Comparison of ENCODE assay signal across 8 cellular contexts in genomic region chr18:54358495-54358793, GRCh38.
A peak's percentile ranks its signal among the peaks of the same experiment; 100 is the strongest.
DNase-seq lines count a peak whose midpoint lies in the region; ATAC-seq and TF ChIP-seq lines count a peak whose summit lies in the region.

No MANE protein-coding gene starts in this region.

- peaks cover 31% of the 10 kb centered on the region for H3K36me3 Mint-ChIP-seq in nephron progenitor cell (ENCODE audit: low read depth)

- ATAC-seq in HG02588 (IDR thresholded peaks at IDR 0.05; ENCODE audit: unreplicated experiment) (peak; percentile 14), HG03469 (IDR thresholded peaks at IDR 0.05; ENCODE audit: unreplicated experiment) (no peak)

- H3K27ac Mint-ChIP-seq in nephron progenitor cell = peak overlapping the region; percentile 99

- POLR2A ChIA-PET in RWPE1 (lab: Yijun Ruan, JAX; ENCODE audit: low non-redundant PET) = no interaction called here

- peaks cover 24% of the 10 kb centered on the region for H3K4me1 Mint-ChIP-seq in nephron progenitor cell

- DNase-seq in NK-92 treated with Interleukin-12 subunit alpha and Interleukin-12 subunit beta, amount 100 ng/mL, for 24 hours (lab: John Stamatoyannopoulos, UW) = peak; percentile 37
- DNase-seq in NK-92 (lab: John Stamatoyannopoulos, UW; ENCODE audit: unreplicated experiment) = no peak
- DNase-seq in RWPE1 (ENCODE audit: low spot score) = no peak
- DNase-seq in fibroblast of gingiva (ENCODE audit: low read depth) = peak; percentile 15
- no peak for DNase-seq in nephron progenitor cell
- no peak for DNase-seq in NCI-H1694 treated with DMSO at 0.1 percent for 48 hours (lab: John Stamatoyannopoulos, UW)

- CTCF ChIA-PET in RWPE1 (lab: Yijun Ruan, JAX) = interaction anchor here (0.6 kb wide), 1 partner anchor 624 kb away, joined by 4 read pairs; no protein-coding TSS in a partner anchor

- no peaks in the 10 kb centered on the region for H3K27me3 Mint-ChIP-seq in nephron progenitor cell (ENCODE audit: low read depth, poor library complexity)

- TF ChIP-seq CTCF in RWPE1 (conservative IDR thresholded peaks at IDR 0.05; ENCODE audit: low read depth) = no peak
- TF ChIP-seq CTCF in nephron progenitor cell (IDR thresholded peaks at IDR 0.05) = no peak

- peak overlapping the region; percentile 99 for H3K4me3 Mint-ChIP-seq in nephron progenitor cell

- peak overlapping the region; percentile 86 for H3K27ac ChIP-seq in RWPE1

- peaks cover 13% of the 10 kb centered on the region for H3K9me3 Mint-ChIP-seq in nephron progenitor cell

Comparison
In these comparisons a context has a peak if more than half of its experiments do, and no peak if none do; other contexts are left out.
1. DNase-seq: peak in NK-92 treated with Interleukin-12 subunit alpha and Interleukin-12 subunit beta, amount 100 ng/mL, for 24 hours (single experiment) and fibroblast of gingiva (single experiment); none in NK-92 (single experiment), RWPE1 (single experiment), nephron progenitor cell (single experiment) and NCI-H1694 treated with DMSO at 0.1 percent for 48 hours (single experiment).